Comparison of ENCODE assay signal across 15 cellular contexts in the genomic region with DNA sequence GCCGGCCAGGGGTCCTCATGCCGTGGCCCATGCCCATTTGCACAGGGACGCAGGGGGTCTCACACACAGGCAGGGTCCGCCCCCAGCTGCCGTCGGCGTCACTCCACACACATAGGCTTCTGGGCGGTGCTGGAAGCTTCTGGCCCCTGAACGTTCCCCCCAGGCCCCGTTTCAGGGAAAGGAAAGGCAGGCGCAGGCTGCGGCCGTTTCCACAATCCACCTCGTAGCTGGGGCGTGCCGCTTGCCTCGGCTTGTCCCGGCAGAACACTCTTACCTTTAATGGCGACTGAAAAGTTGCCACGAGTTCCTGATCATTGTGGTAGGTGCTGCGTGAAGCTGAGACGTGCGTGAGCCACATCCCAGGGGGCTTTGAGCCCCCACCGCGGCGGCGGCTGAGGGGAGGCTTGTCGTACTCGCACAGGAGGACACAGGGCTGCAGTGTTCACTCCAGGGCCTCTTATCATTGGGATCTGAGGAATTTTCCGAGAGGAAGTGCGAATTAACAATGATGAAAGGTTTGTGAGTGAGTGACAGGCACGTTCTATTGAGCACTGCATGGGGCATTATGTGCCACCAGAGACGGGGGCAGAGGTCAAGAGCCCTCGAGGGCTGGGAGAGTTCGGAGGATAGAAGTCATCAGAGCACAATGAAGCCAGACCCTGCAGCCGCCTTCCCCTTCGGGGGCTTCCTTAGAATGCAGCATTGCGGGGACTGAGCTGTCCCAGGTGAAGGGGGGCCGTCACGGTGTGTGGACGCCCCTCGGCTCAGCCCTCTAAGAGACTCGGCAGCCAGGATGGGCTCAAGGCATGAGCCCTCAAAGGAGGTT. TPM values are rescaled to one million over a fixed set of nuclear protein-coding genes. Genes with fewer than 3 reads are reported as not detected.
A peak's percentile ranks its signal among the peaks of the same experiment; 100 is the strongest.
DNase-seq lines count a peak whose midpoint lies in the region; ATAC-seq and TF ChIP-seq lines count a peak whose summit lies in the region.
"Had no signal": no experiment of that assay in that cellular context is flagged by ENCODE, and none has a peak within 500 bp of the region (broad histone marks: within the 10 kb centered on the region; RNA-seq: fewer than 3 reads in every experiment).

No MANE protein-coding gene starts in this region.

- POLR2A ChIA-PET in WTC11 (lab: Charles Lee): no interaction called here

- peak overlapping the region; percentile 76 for H3K4me2 ChIP-seq in neural progenitor cell

- peak; percentile 87 for ATAC-seq in WTC11
- no peak for ATAC-seq in GM21528 (IDR thresholded peaks at IDR 0.05; ENCODE audit: low FRiP score, unreplicated experiment)
- ATAC-seq in HG02938 (IDR thresholded peaks at IDR 0.05; ENCODE audit: unreplicated experiment): no peak
- ATAC-seq: stimulated activated memory B cell treated with anti-CD40 and anti-IgM and Interleukin-4, amounts not matched to agents 10 μg/mL and 1 μg/mL and 100 μg/mL, for 72 hours had no signal

- H3K9me3 Mint-ChIP-seq in WTC11: no peaks in the 10 kb centered on the region
- H3K9me3 Mint-ChIP-seq in neural progenitor cell: peaks cover 6% of the 10 kb centered on the region
- H3K9me3 Mint-ChIP-seq: activated B cell treated with CpG ODN at 0.5 μM for 24 hours had no signal

- H3F3A ChIP-seq in neural progenitor cell (ENCODE audit: low read depth): peaks cover 25% of the 10 kb centered on the region

- peak overlapping the region; percentile 90 for H3K27ac Mint-ChIP-seq in WTC11
- peak overlapping the region; percentile 99 for H3K27ac Mint-ChIP-seq in neural progenitor cell
- H3K27ac Mint-ChIP-seq: activated B cell treated with CpG ODN at 0.5 μM for 24 hours; stimulated activated memory B cell treated with anti-CD40 and anti-IgM and Interleukin-4, amounts not matched to agents 10 μg/mL and 1 μg/mL and 100 μg/mL, for 72 hours had no signal

- H3K27me3 Mint-ChIP-seq in WTC11 (ENCODE audit: low read depth) (no peaks in the 10 kb centered on the region), neural progenitor cell (ENCODE audit: insufficient read depth, low read depth) (peaks cover 26% of the 10 kb centered on the region)
- H3K27me3 Mint-ChIP-seq: activated B cell treated with CpG ODN at 0.5 μM for 24 hours had no signal

- DNase-seq in HAP-1 (ENCODE audit: low spot score in 2 of 2) (peak; percentile 85 to 86), WTC11 (ENCODE audit: low spot score) (peak; percentile 34), right atrium auricular region (ENCODE audit: low spot score) (no peak), neural progenitor cell (ENCODE audit: low spot score) (peak; percentile 94), hippocampal formation (lab: John Stamatoyannopoulos, UW) (no peak), KBM-7 (no peak)
- DNase-seq: activated B cell treated with CpG ODN at 0.5 μM for 24 hours; BE2C; kidney glomerular epithelial cell; NCI-H526; ovary; stimulated activated CD4-positive, alpha-beta T cell treated with anti-CD3 and anti-CD28 coated beads, Interleukin-2, amount 100 ng/mL, for 24 hours had no signal

- H4K20me1 ChIP-seq in neural progenitor cell (ENCODE audit: low read depth): peaks cover 31% of the 10 kb centered on the region

- no peaks in the 10 kb centered on the region for H3K79me2 ChIP-seq in neural progenitor cell (ENCODE audit: low read depth)

- H3K4me1 ChIP-seq in HAP-1 (peaks cover 12% of the 10 kb centered on the region), right atrium auricular region (peaks cover 0 to 19% of the 10 kb centered on the region in 2 donors), neural progenitor cell (peaks cover 25% of the 10 kb centered on the region)
- H3K4me1 ChIP-seq: BE2C had no signal

- H3K27me3 ChIP-seq in HAP-1 (ENCODE audit: low read depth): peaks cover 35% of the 10 kb centered on the region
- no peaks in the 10 kb centered on the region for H3K27me3 ChIP-seq in right atrium auricular region
- H3K27me3 ChIP-seq in neural progenitor cell: no peaks in the 10 kb centered on the region
- H3K27me3 ChIP-seq: BE2C, ovary had no signal

- H3K36me3 Mint-ChIP-seq in WTC11: no peaks in the 10 kb centered on the region
- peaks cover 30% of the 10 kb centered on the region for H3K36me3 Mint-ChIP-seq in neural progenitor cell

- no peak overlapping the region for H2AFZ ChIP-seq in neural progenitor cell (replicated peaks)

- no peak overlapping the region for H3K4me3 Mint-ChIP-seq in WTC11
- H3K4me3 Mint-ChIP-seq in neural progenitor cell: peak overlapping the region; percentile 88
- H3K4me3 Mint-ChIP-seq: activated B cell treated with CpG ODN at 0.5 μM for 24 hours; stimulated activated memory B cell treated with anti-CD40 and anti-IgM and Interleukin-4, amounts not matched to agents 10 μg/mL and 1 μg/mL and 100 μg/mL, for 72 hours had no signal

- H3K4me3 ChIP-seq in HAP-1 (no peak overlapping the region), right atrium auricular region (no peak overlapping the region), neural progenitor cell (peak overlapping the region; percentile 32)
- H3K4me3 ChIP-seq: ovary had no signal

- TF ChIP-seq CTCF in WTC11 (IDR thresholded peaks at IDR 0.05) (no peak), right atrium auricular region (IDR thresholded peaks at IDR 0.05) (no peak), neural progenitor cell (IDR thresholded peaks at IDR 0.05) (no peak)

- H3K4me1 Mint-ChIP-seq in WTC11 (peaks cover 18% of the 10 kb centered on the region), neural progenitor cell (peaks cover 34% of the 10 kb centered on the region)

- no peaks in the 10 kb centered on the region for H3K9me3 ChIP-seq in HAP-1
- no peaks in the 10 kb centered on the region for H3K9me3 ChIP-seq in right atrium auricular region
- H3K9me3 ChIP-seq in neural progenitor cell (ENCODE audit: low read depth): no peaks in the 10 kb centered on the region
- H3K9me3 ChIP-seq: BE2C, ovary had no signal

- H3K36me3 ChIP-seq in HAP-1 (replicated peaks): no peaks in the 10 kb centered on the region
- H3K36me3 ChIP-seq in right atrium auricular region: no peaks in the 10 kb centered on the region
- H3K36me3 ChIP-seq in neural progenitor cell: no peaks in the 10 kb centered on the region
- H3K36me3 ChIP-seq: BE2C, ovary had no signal

- H3K27ac ChIP-seq in right atrium auricular region: peak overlapping the region; percentile 44 to 67
- H3K27ac ChIP-seq in neural progenitor cell: peak overlapping the region; percentile 86
- H3K27ac ChIP-seq: ovary had no signal

- CTCF ChIA-PET in WTC11 (lab: Charles Lee): interaction anchor here (0.6 to 3.2 kb wide), 9 partner anchors 12 to 533 kb away, joined by 3 to 10 read pairs (median 4); a partner anchor contains a TSS

- H3K9ac ChIP-seq in neural progenitor cell: no peak overlapping the region

- in situ Hi-C loops in HAP-1 (cut with MboI; ENCODE audit: low sequenced_read_pairs) (no loop called here), KBM-7 (cut with MboI; ENCODE audit: low pct_unique_long_range_greater_than_20kb, low sequenced_read_pairs) (no loop called here)

TF ChIP-seq in WTC11, 78 proteins besides CTCF, POLR2A, EP300 and RAD21:
- TF ChIP-seq, protein P1, sequence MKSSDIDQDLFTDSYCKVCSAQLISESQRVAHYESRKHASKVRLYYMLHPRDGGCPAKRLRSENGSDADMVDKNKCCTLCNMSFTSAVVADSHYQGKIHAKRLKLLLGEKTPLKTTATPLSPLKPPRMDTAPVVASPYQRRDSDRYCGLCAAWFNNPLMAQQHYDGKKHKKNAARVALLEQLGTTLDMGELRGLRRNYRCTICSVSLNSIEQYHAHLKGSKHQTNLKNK (CRISPR knock-in tag; IDR thresholded peaks at IDR 0.05): no peak
- TF ChIP-seq, protein P2, sequence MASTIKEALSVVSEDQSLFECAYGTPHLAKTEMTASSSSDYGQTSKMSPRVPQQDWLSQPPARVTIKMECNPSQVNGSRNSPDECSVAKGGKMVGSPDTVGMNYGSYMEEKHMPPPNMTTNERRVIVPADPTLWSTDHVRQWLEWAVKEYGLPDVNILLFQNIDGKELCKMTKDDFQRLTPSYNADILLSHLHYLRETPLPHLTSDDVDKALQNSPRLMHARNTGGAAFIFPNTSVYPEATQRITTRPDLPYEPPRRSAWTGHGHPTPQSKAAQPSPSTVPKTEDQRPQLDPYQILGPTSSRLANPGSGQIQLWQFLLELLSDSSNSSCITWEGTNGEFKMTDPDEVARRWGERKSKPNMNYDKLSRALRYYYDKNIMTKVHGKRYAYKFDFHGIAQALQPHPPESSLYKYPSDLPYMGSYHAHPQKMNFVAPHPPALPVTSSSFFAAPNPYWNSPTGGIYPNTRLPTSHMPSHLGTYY (CRISPR knock-in tag; IDR thresholded peaks at IDR 0.05): no peak
- TF ChIP-seq FOXP1 (CRISPR knock-in tag; IDR thresholded peaks at IDR 0.05; ENCODE audit: borderline replicate concordance) (peak; percentile 45; the same call in 1 of the 2 replicates), TEAD1 (CRISPR knock-in tag; IDR thresholded peaks at IDR 0.05) (0 out of 2 replicates have a peak, but pooled peaks have one; percentile 60), GABPB1 (CRISPR knock-in tag; IDR thresholded peaks at IDR 0.05) (peak; percentile 48; the same call in 1 of the 2 replicates)

RNA-seq across cellular contexts. Expression of a gene that starts 53.6 kb away (rescaled TPM):
- 34.8 to 35.4 TPM (median 34.9 TPM) in 3 replicates for total RNA-seq in WTC11 (2021)
- total RNA-seq in right atrium auricular region: 10 to 100 TPM; 17.1 to 21.6 TPM
- 40.4 and 59.2 TPM in 2 replicates for total RNA-seq in neural progenitor cell (ENCODE audit: low replicate concordance)

Comparison
In these comparisons a context has a peak if more than half of its experiments do, and no peak if none do; other contexts are left out.
1. DNase-seq: peak in HAP-1 (2 of 2), WTC11 (single experiment) and neural progenitor cell (single experiment); none in right atrium auricular region (single experiment), hippocampal formation (0 of 2) and KBM-7 (single experiment).